8 cellular contexts compared by ENCODE assay signal in genomic region chr16:88803264-88803987, GRCh38.
DNase-seq lines count a peak whose midpoint lies in the region; ATAC-seq and TF ChIP-seq lines count a peak whose summit lies in the region.

Gene CDT1, plus strand, starts transcription at chr16:88803789. Its CDS starts 43 bp downstream, at chr16:88803832.

- no peak for TF ChIP-seq CTCF in GM12875 (IDR thresholded peaks at IDR 0.05; ENCODE audit: borderline replicate concordance, insufficient read depth, low read depth, low read length)
- TF ChIP-seq CTCF in cardiac fibroblast (IDR thresholded peaks at IDR 0.05; ENCODE audit: low read depth, low read length), result no peak

- ATAC-seq in HG02840 (IDR thresholded peaks at IDR 0.05; ENCODE audit: low FRiP score, unreplicated experiment) (peak; percentile 52), GM18519 (IDR thresholded peaks at IDR 0.05; ENCODE audit: low FRiP score, unreplicated experiment) (no peak)

- DNase-seq in NCI-H2171 (lab: John Stamatoyannopoulos, UW), result peak; percentile 75
- peak; percentile 69 to 81 (median 74) for DNase-seq in activated CD4-positive, CD25-positive, alpha-beta regulatory T cell (lab: John Stamatoyannopoulos, UW)
- peak; percentile 77 to 82 for DNase-seq in cardiac fibroblast (ENCODE audit: low read depth in 2 of 2)
- peak; percentile 58 for DNase-seq in iris pigment epithelial cell (ENCODE audit: low read depth)
- DNase-seq in stimulated activated CD4-positive, alpha-beta T cell treated with anti-CD3 and anti-CD28 coated beads, Interleukin-12 subunit alpha, Interleukin-12 subunit beta, amount 100 ng/mL, for 4 hours, result peak; percentile 85

- peak within 1 kb of the TSS; percentile 86 for H3K4me3 ChIP-seq in GM12875 (ENCODE audit: low read depth, low read length)
- peak within 1 kb of the TSS; percentile 52 to 64 for H3K4me3 ChIP-seq in cardiac fibroblast (replicated peaks in 1 of 2; ENCODE audit: low read depth in 2 of 2, low read length in 2 of 2)
